ENCODE assay signal across 20 cellular contexts in genomic region chr14:27008187-27008586, GRCh38.
"Had no signal": no experiment of that assay in that cellular context is flagged by ENCODE, and none has a peak within 500 bp of the region (broad histone marks: within the 10 kb centered on the region; RNA-seq: fewer than 3 reads in every experiment).

No MANE protein-coding gene starts in this region.

- H3K36me3 Mint-ChIP-seq: mesothelial cell of epicardium had no signal

- H3K27ac Mint-ChIP-seq: immature natural killer cell, mesothelial cell of epicardium had no signal

- ATAC-seq: foreskin keratinocyte, gastroesophageal sphincter, heart left ventricle, left lung, left ventricle myocardium superior, lower lobe of right lung had no signal

- H3K4me1 Mint-ChIP-seq: immature natural killer cell, mesothelial cell of epicardium had no signal

- H3K4me3 Mint-ChIP-seq: immature natural killer cell, mesothelial cell of epicardium had no signal

- DNase-seq: dermis blood vessel endothelial cell; dorsolateral prefrontal cortex; effector CD4-positive, alpha-beta T cell; effector memory CD4-positive, alpha-beta T cell; foreskin keratinocyte; heart left ventricle; hypothalamus; immature natural killer cell; islet precursor cell; kidney; kidney glomerular epithelial cell; left lung; left ventricle myocardium superior; lower lobe of right lung; mesenchymal stem cell had no signal

- H3K27ac ChIP-seq: coronary artery, dorsolateral prefrontal cortex, esophagus muscularis mucosa, foreskin keratinocyte, gastroesophageal sphincter, heart left ventricle, hepatocyte, left lung, lower lobe of right lung had no signal
